9 cellular contexts compared by ENCODE assay signal in the genomic region with DNA sequence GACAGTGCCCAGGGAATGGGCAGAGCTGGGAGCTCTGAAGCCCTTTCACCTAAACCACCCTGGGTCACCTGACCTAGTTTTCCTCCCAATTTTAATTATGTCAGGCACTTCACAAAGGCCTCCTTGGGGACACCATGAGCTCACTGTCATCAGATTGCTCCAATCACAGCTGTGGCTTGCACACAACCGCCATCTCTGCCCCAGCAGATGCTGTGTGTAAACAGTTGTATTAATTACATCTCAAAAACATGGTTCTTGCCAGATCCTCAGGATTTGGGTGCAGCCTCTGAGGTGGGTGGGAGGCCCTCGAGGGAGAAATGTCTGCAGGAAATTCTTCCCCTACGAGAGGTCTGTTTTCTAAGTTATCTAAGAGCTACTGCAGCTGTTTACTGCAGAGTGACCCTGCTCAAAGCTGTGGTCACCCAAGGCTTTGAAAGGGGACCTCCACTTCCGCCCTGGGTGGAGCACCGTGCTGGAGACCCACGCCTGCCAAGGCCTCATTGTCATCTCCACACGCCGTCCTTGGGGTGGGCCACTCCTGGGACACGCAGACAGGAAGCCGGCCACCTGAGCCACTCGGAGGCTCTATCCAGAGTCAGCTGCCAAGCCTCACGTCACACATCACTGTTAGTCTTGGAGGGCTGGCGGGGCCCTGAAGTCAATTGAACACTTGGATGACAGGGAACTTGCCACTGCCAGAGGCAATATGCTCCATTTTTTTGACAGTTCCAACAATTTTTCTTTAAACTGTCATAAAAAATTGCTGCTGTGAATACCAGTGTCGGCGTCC.
A peak's percentile ranks its signal among the peaks of the same experiment; 100 is the strongest.
DNase-seq lines count a peak whose midpoint lies in the region; ATAC-seq and TF ChIP-seq lines count a peak whose summit lies in the region.
"Had no signal": no experiment of that assay in that cellular context is flagged by ENCODE, and none has a peak within 500 bp of the region (broad histone marks: within the 10 kb centered on the region; RNA-seq: fewer than 3 reads in every experiment).

No MANE protein-coding gene starts in this region.

- ATAC-seq in GM18858 (IDR thresholded peaks at IDR 0.05; ENCODE audit: unreplicated experiment) (no peak), HG02884 (IDR thresholded peaks at IDR 0.05; ENCODE audit: unreplicated experiment) (no peak)
- ATAC-seq: WTC11 had no signal

- DNase-seq in NCI-H1436 (lab: John Stamatoyannopoulos, UW) = peak; percentile 82
- peak; percentile 71 for DNase-seq in superior temporal gyrus (ENCODE audit: extremely low spot score)
- no peak for DNase-seq in CD4-positive, alpha-beta memory T cell
- no peak for DNase-seq in stimulated activated CD4-positive, alpha-beta T cell treated with anti-CD3 and anti-CD28 coated beads, Interleukin-4, amount 100 ng/mL, for 1 hour

- H3K4me1 ChIP-seq in liver (ENCODE audit: control insufficient read depth in 4 of 4, insufficient read depth in 4 of 4, low read length in 3 of 4) = peaks cover 4 to 10% (median 6%) of the 10 kb centered on the region in 4 donors
- H3K4me1 ChIP-seq in CD4-positive, alpha-beta memory T cell (ENCODE audit: insufficient read depth, low read length) = no peaks in the 10 kb centered on the region

- POLR2A ChIA-PET in CD4-positive, alpha-beta memory T cell (lab: Charles Lee; ENCODE audit: partially characterized antibody) = no interaction called here

- intact Hi-C loops in CD4-positive, alpha-beta memory T cell (cut with micrococcal nuclease) = no loop called here

- H3K4me3 ChIP-seq in liver (ENCODE audit: low read depth in 1 of 3, low read length in 3 of 3) = no peak overlapping the region
- no peak overlapping the region for H3K4me3 ChIP-seq in CD4-positive, alpha-beta memory T cell (ENCODE audit: low read length in 2 of 2)

- CTCF ChIA-PET in CD4-positive, alpha-beta memory T cell (lab: Charles Lee; ENCODE audit: partially characterized antibody) = no interaction called here

- H3K9me3 Mint-ChIP-seq in CD4-positive, alpha-beta memory T cell = no peaks in the 10 kb centered on the region
- H3K9me3 Mint-ChIP-seq: WTC11 had no signal

- H3K4me3 Mint-ChIP-seq in CD4-positive, alpha-beta memory T cell = no peak overlapping the region
- H3K4me3 Mint-ChIP-seq: WTC11 had no signal

- TF ChIP-seq RAD21 in liver (IDR thresholded peaks at IDR 0.05) = no peak

- TF ChIP-seq CTCF in liver (IDR thresholded peaks at IDR 0.05; ENCODE audit: low read depth, low read length, missing input control) = no peak

- 81% methylated on average over 15 of the region's 15 CpGs for WGBS in liver

- peaks cover 8 to 33% of the 10 kb centered on the region in 2 donors for H3K27me3 Mint-ChIP-seq in CD4-positive, alpha-beta memory T cell

- no peak overlapping the region for H3K27ac Mint-ChIP-seq in CD4-positive, alpha-beta memory T cell

- H3K36me3 ChIP-seq in liver (ENCODE audit: control insufficient read depth in 4 of 4, insufficient read depth in 3 of 4, low read depth in 1 of 4, low read length in 3 of 4) = peaks cover 0 to 3% (median 0%) of the 10 kb centered on the region in 4 donors
- H3K36me3 ChIP-seq in CD4-positive, alpha-beta memory T cell (ENCODE audit: insufficient read depth, low read length) = no peaks in the 10 kb centered on the region

- no peak overlapping the region for H3K9ac ChIP-seq in liver (ENCODE audit: low read depth in 1 of 2, low read length in 2 of 2)

- no peaks in the 10 kb centered on the region for H3K9me3 ChIP-seq in liver (ENCODE audit: control insufficient read depth in 4 of 4, low read length in 3 of 4)
- no peaks in the 10 kb centered on the region for H3K9me3 ChIP-seq in CD4-positive, alpha-beta memory T cell (ENCODE audit: control insufficient read depth in 1 of 2, low read length in 2 of 2)

- H3K27ac ChIP-seq in cingulate gyrus (ENCODE audit: low read depth, low read length) (peak overlapping the region; percentile 83), liver (ENCODE audit: low read depth in 1 of 2, low read length in 2 of 2) (peak overlapping the region in 1 of 2 donors; percentile 18)
- H3K27ac ChIP-seq in CD4-positive, alpha-beta memory T cell (ENCODE audit: low read depth, low read length) = no peak overlapping the region

- no peaks in the 10 kb centered on the region for H3K27me3 ChIP-seq in liver (ENCODE audit: control insufficient read depth in 4 of 4, insufficient read depth in 4 of 4, low read length in 3 of 4)
- H3K27me3 ChIP-seq in CD4-positive, alpha-beta memory T cell (ENCODE audit: insufficient read depth, low read length) = no peaks in the 10 kb centered on the region

- H3K36me3 Mint-ChIP-seq in CD4-positive, alpha-beta memory T cell = no peaks in the 10 kb centered on the region
- H3K36me3 Mint-ChIP-seq: WTC11 had no signal

- H3K4me1 Mint-ChIP-seq in CD4-positive, alpha-beta memory T cell = peaks cover 0 to 1% (median 0%) of the 10 kb centered on the region in 4 donors

TF ChIP-seq in liver, 16 proteins besides CTCF, POLR2A, EP300 and RAD21:
- no peak for TF ChIP-seq SP1 (IDR thresholded peaks at IDR 0.05)
- TF ChIP-seq NR2F2 (IDR thresholded peaks at IDR 0.05) = peak; percentile 18

Comparison
In these comparisons a context has a peak if more than half of its experiments do, and no peak if none do; other contexts are left out.
1. DNase-seq: peak in NCI-H1436 (single experiment) and superior temporal gyrus (single experiment); none in CD4-positive, alpha-beta memory T cell (0 of 5) and stimulated activated CD4-positive, alpha-beta T cell treated with anti-CD3 and anti-CD28 coated beads, Interleukin-4, amount 100 ng/mL, for 1 hour (single experiment).